Comparison of ENCODE assay signal across 10 cellular contexts in genomic region chr9:136977223-136978072, GRCh38. TPM values are rescaled to one million over a fixed set of nuclear protein-coding genes. Genes with fewer than 3 reads are reported as not detected.
A peak's percentile ranks its signal among the peaks of the same experiment; 100 is the strongest.
DNase-seq lines count a peak whose midpoint lies in the region; ATAC-seq, FAIRE-seq and TF ChIP-seq lines count a peak whose summit lies in the region.
"Had no signal": no experiment of that assay in that cellular context is flagged by ENCODE, and none has a peak within 500 bp of the region (broad histone marks: within the 10 kb centered on the region; RNA-seq: fewer than 3 reads in every experiment).

PTGDS (plus strand) TSS chr9:136977504; CDS start chr9:136977579, 75 bp downstream.

- peak within 1 kb of the TSS; percentile 52 to 94 for H3K27ac ChIP-seq in A549
- no peak within 1 kb of the TSS for H3K27ac ChIP-seq in neural progenitor cell

- H4K20me1 ChIP-seq in neural progenitor cell (ENCODE audit: low read depth) = no peaks in the 10 kb centered on the region

- TF ChIP-seq POLR2A in A549 (IDR thresholded peaks at IDR 0.05; ENCODE audit: low read length) = no peak

- ATAC-seq in A549 (no peak), T-helper 17 cell (no peak), GM18520 (IDR thresholded peaks at IDR 0.05; ENCODE audit: unreplicated experiment) (no peak)

- H3K4me1 ChIP-seq in A549 = peaks cover 14% of the 10 kb centered on the region
- peaks cover 7% of the 10 kb centered on the region for H3K4me1 ChIP-seq in neural progenitor cell

- H3K27me3 Mint-ChIP-seq in T-helper 17 cell (no peaks in the 10 kb centered on the region), neural progenitor cell (ENCODE audit: insufficient read depth, low read depth) (peaks cover 6% of the 10 kb centered on the region)

- TF ChIP-seq CTCF in A549 (IDR thresholded peaks at IDR 0.05) (no peak), neural progenitor cell (IDR thresholded peaks at IDR 0.05) (no peak)

- H3F3A ChIP-seq in neural progenitor cell (ENCODE audit: low read depth) = peaks cover 11% of the 10 kb centered on the region

- H3K36me3 Mint-ChIP-seq in T-helper 17 cell (ENCODE audit: low read depth) = no peaks in the 10 kb centered on the region
- no peaks in the 10 kb centered on the region for H3K36me3 Mint-ChIP-seq in neural progenitor cell

- H3K4me3 Mint-ChIP-seq in T-helper 17 cell (peak within 1 kb of the TSS; percentile 86), neural progenitor cell (peak within 1 kb of the TSS; percentile 66)
- H3K4me3 Mint-ChIP-seq: activated B cell treated with CpG ODN at 0.5 μM for 24 hours had no signal

- no peak for TF ChIP-seq EP300 in A549 (IDR thresholded peaks at IDR 0.05)

- H3K4me2 ChIP-seq in A549 (peak within 1 kb of the TSS; percentile 81), neural progenitor cell (peak within 1 kb of the TSS; percentile 97)

- H3K27me3 ChIP-seq in neural progenitor cell = peaks cover 17% of the 10 kb centered on the region

- H3K4me3 ChIP-seq in A549 = peak within 1 kb of the TSS; percentile 45
- H3K4me3 ChIP-seq in neural progenitor cell = peak within 1 kb of the TSS; percentile 57

- intact Hi-C loops in head of caudate nucleus (cut with DNase I) = loop anchor here (5.0 kb wide), 1 partner anchor 35 kb away; the partner anchor contains the start of gene FBXW5

- H3K4me1 Mint-ChIP-seq in T-helper 17 cell = peaks cover 24% of the 10 kb centered on the region
- peaks cover 6% of the 10 kb centered on the region for H3K4me1 Mint-ChIP-seq in neural progenitor cell
- H3K4me1 Mint-ChIP-seq: activated B cell treated with CpG ODN at 0.5 μM for 24 hours had no signal

- CTCF ChIA-PET in A549 (lab: Yijun Ruan, JAX) = interaction anchor here (0.8 to 7.8 kb wide), 6 partner anchors 15 to 57 kb away, joined by 3 to 64 read pairs (median 4); partner anchors contain the start of genes C8G, FBXW5 and PAXX

- no peak for TF ChIP-seq RAD21 in A549 (conservative IDR thresholded peaks at IDR 0.05 in 1 of 2, IDR thresholded peaks at IDR 0.05 in 1 of 2)

- no peak for FAIRE-seq in A549 (lab: Jason Lieb, UNC)

- H3K27ac Mint-ChIP-seq in T-helper 17 cell (peak within 1 kb of the TSS; percentile 74), neural progenitor cell (no peak within 1 kb of the TSS)
- H3K27ac Mint-ChIP-seq: activated B cell treated with CpG ODN at 0.5 μM for 24 hours had no signal

- WGBS in A549 (ENCODE audit: missing lambda C conversion rate) = 85% methylated on average over 13 of the region's 44 CpGs

- no peaks in the 10 kb centered on the region for H3K36me3 ChIP-seq in neural progenitor cell

- H3K79me2 ChIP-seq in neural progenitor cell (ENCODE audit: low read depth) = no peaks in the 10 kb centered on the region

- H3K9me3 ChIP-seq in A549 (no peaks in the 10 kb centered on the region), T-helper 17 cell (ENCODE audit: control insufficient read depth, low read length, poor library complexity, severe bottlenecking) (no peaks in the 10 kb centered on the region), neural progenitor cell (ENCODE audit: low read depth) (no peaks in the 10 kb centered on the region)

- no peak within 1 kb of the TSS for H3K9ac ChIP-seq in neural progenitor cell

- POLR2A ChIA-PET in A549 (lab: Yijun Ruan, JAX) = interaction anchor here (0.6 to 1.5 kb wide), 5 partner anchors 15 to 91 kb away, joined by 3 to 20 read pairs (median 3); partner anchors contain the start of genes PAXX and TRAF2

- H3K9me3 Mint-ChIP-seq in neural progenitor cell = no peaks in the 10 kb centered on the region
- H3K9me3 Mint-ChIP-seq: activated B cell treated with CpG ODN at 0.5 μM for 24 hours had no signal

- peak within 1 kb of the TSS; percentile 70 for H2AFZ ChIP-seq in neural progenitor cell (replicated peaks)

- DNase-seq in A549 (ENCODE audit: low read depth in 1 of 2, low spot score in 1 of 2) (no peak), T-helper 17 cell (no peak), head of caudate nucleus (peak; percentile 92 to 99 (median 97)), neural progenitor cell (ENCODE audit: low spot score) (peak; percentile 53), kidney glomerular epithelial cell (lab: John Stamatoyannopoulos, UW) (no peak), SKM-1 treated with dmso at 0.1 percent for 144 hours (lab: John Stamatoyannopoulos, UW; ENCODE audit: unreplicated experiment) (no peak)
- DNase-seq in activated effector memory CD4-positive, alpha-beta T cell treated with anti-CD3 and anti-CD28 coated beads, Interleukin-2, amount 50 U/mL, for 16 hours = no peak
- DNase-seq: activated B cell treated with CpG ODN at 0.5 μM for 24 hours had no signal

TF ChIP-seq in A549, 52 proteins besides CTCF, POLR2A, EP300 and RAD21:
- TF ChIP-seq HDAC2 (IDR thresholded peaks at IDR 0.05) (no peak), RARB (CRISPR knock-in tag; IDR thresholded peaks at IDR 0.05) (no peak), CEBPB (IDR thresholded peaks at IDR 0.05) (no peak), HOXA7 (CRISPR knock-in tag; IDR thresholded peaks at IDR 0.05) (no peak), KDM1A (IDR thresholded peaks at IDR 0.05; ENCODE audit: low read depth) (no peak), ZC3H11A (IDR thresholded peaks at IDR 0.05) (no peak), CHD4 (IDR thresholded peaks at IDR 0.05; ENCODE audit: borderline replicate concordance) (no peak), MAFK (IDR thresholded peaks at IDR 0.05; ENCODE audit: partially characterized antibody) (no peak), POLR2AphosphoS2 (conservative IDR thresholded peaks at IDR 0.05; ENCODE audit: low read length) (no peak), HOXB5 (CRISPR knock-in tag; IDR thresholded peaks at IDR 0.05) (no peak), FOSB (CRISPR knock-in tag; IDR thresholded peaks at IDR 0.05) (no peak), HEYL (CRISPR knock-in tag; IDR thresholded peaks at IDR 0.05) (no peak), ZSCAN20 (CRISPR knock-in tag; IDR thresholded peaks at IDR 0.05) (no peak), BHLHE40 (IDR thresholded peaks at IDR 0.05; ENCODE audit: low read depth, low read length) (no peak), PHF8 (IDR thresholded peaks at IDR 0.05; ENCODE audit: borderline replicate concordance, low read depth) (no peak)
- TF ChIP-seq, protein P1, sequence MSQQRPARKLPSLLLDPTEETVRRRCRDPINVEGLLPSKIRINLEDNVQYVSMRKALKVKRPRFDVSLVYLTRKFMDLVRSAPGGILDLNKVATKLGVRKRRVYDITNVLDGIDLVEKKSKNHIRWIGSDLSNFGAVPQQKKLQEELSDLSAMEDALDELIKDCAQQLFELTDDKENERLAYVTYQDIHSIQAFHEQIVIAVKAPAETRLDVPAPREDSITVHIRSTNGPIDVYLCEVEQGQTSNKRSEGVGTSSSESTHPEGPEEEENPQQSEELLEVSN (IDR thresholded peaks at IDR 0.05; ENCODE audit: borderline replicate concordance, low read depth) = no peak

RNA-seq across cellular contexts. Expression of gene PTGDS, which starts in this region (rescaled TPM):
- polyA plus RNA-seq in A549 (2011; rRNA removed) (0.31 and 0.33 TPM in 2 replicates), A549 (2017; fragmentation: RNase III; extraction: RNeasy Plus Mini Kit Qiagen cat#74134 plus additional on column Dnase treatment) (0.18 to 0.34 TPM (median 0.26 TPM) in 3 replicates)
- polyA plus RNA-seq in A549 (2012; cell fraction: cytosol; rRNA removed) = 0.50 and 0.61 TPM in 2 replicates
- 0.66 and 1.0 TPM in 2 replicates for polyA plus RNA-seq in A549 (2012; cell fraction: nucleus; rRNA removed)
- not detected in 2 replicates for polyA minus RNA-seq in A549 (2011; rRNA and poly(A)+ RNA removed)
- total RNA-seq in T-helper 17 cell (100 to 1,000 TPM in 1 of 2 donors, 10 to 100 TPM in 1; 21.4 to 166 TPM), neural progenitor cell (ENCODE audit: low replicate concordance) (not detected in 2 replicates)
- total RNA-seq: activated B cell treated with CpG ODN at 0.5 μM for 24 hours, Daoy had no signal

Comparison
In these comparisons a context has a peak if more than half of its experiments do, and no peak if none do; other contexts are left out.
1. RNA of gene PTGDS (total RNA-seq): 21.4 to 166 TPM in T-helper 17 cell; not detected in neural progenitor cell; every median in the first group is over 10 times any median in the second.
2. Peak in DNase-seq, H3K4me3 ChIP-seq and H3K4me2 ChIP-seq in neural progenitor cell; RNA of the gene not detected or under 1 TPM.
3. DNase-seq: peak in head of caudate nucleus (42 of 42); none in A549 (0 of 2), T-helper 17 cell (0 of 3), activated effector memory CD4-positive, alpha-beta T cell treated with anti-CD3 and anti-CD28 coated beads, Interleukin-2, amount 50 U/mL, for 16 hours (single experiment), kidney glomerular epithelial cell (single experiment) and SKM-1 treated with dmso at 0.1 percent for 144 hours (single experiment).